2 cellular contexts compared by ENCODE assay signal in the genomic region with DNA sequence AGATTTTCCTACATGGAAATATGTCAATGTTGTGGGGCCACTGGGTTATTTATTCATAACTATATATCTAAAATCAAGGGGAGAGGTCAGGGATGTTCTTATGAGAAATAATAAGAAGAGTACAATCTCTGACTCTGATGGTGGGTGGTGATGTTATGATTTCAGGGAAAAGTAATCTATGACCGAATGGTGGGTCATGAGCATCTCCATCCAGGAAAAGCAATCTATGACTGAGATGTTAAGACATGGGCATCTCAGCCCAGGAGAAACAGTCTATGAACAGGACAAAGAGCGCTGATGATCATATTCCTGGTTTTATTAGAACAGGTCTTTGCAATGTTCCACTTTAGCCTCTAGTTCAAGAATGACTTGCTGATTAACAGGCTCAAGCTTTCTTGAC.
A peak's percentile ranks its signal among the peaks of the same experiment; 100 is the strongest.
TF ChIP-seq lines count a peak whose summit lies in the region.

No MANE protein-coding gene starts in this region.

TF ChIP-seq in IMR-90, 13 proteins besides CTCF, POLR2A, EP300 and RAD21:
- no peak for TF ChIP-seq RCOR1 (IDR thresholded peaks at IDR 0.05; ENCODE audit: insufficient replicate concordance, low read length)
- TF ChIP-seq NFE2L2 (IDR thresholded peaks at IDR 0.05; ENCODE audit: low read depth, low read length) = no peak
- TF ChIP-seq RFX5 (IDR thresholded peaks at IDR 0.05; ENCODE audit: low read depth, low read length) = no peak
- no peak for TF ChIP-seq ELK1 (IDR thresholded peaks at IDR 0.05; ENCODE audit: borderline replicate concordance, low read depth, low read length)
- no peak for TF ChIP-seq CHD1 (IDR thresholded peaks at IDR 0.05; ENCODE audit: low read depth, low read length)
- TF ChIP-seq FOS (IDR thresholded peaks at IDR 0.05; ENCODE audit: low read depth, low read length) = no peak
- TF ChIP-seq SMC3 (IDR thresholded peaks at IDR 0.05; ENCODE audit: low read depth, low read length) = no peak

TF ChIP-seq in K562, 482 proteins besides CTCF, POLR2A, EP300 and RAD21:
- TF ChIP-seq ZNF445 (CRISPR knock-in tag; IDR thresholded peaks at IDR 0.05; ENCODE audit: low read depth) = no peak
- no peak for TF ChIP-seq TAL1 (IDR thresholded peaks at IDR 0.05)
- peak in 1 of 2 experiments; percentile 61; a peak in 1 of 4 replicates for TF ChIP-seq ZMIZ1 (IDR thresholded peaks at IDR 0.05; ENCODE audit: low read depth in 2 of 2, low read length in 2 of 2)
- TF ChIP-seq ZBTB5 (IDR thresholded peaks at IDR 0.05) = no peak
- no peak for TF ChIP-seq ZFP30 (CRISPR knock-in tag; IDR thresholded peaks at IDR 0.05; ENCODE audit: borderline replicate concordance)
- TF ChIP-seq SRSF9 (IDR thresholded peaks at IDR 0.05; ENCODE audit: borderline replicate concordance, low read depth, low read length) = no peak
- no peak for TF ChIP-seq ZNF507 (tag; conservative IDR thresholded peaks at IDR 0.05)
- TF ChIP-seq HSF4 (CRISPR knock-in tag; IDR thresholded peaks at IDR 0.05; ENCODE audit: borderline replicate concordance) = no peak
- TF ChIP-seq, protein P1, sequence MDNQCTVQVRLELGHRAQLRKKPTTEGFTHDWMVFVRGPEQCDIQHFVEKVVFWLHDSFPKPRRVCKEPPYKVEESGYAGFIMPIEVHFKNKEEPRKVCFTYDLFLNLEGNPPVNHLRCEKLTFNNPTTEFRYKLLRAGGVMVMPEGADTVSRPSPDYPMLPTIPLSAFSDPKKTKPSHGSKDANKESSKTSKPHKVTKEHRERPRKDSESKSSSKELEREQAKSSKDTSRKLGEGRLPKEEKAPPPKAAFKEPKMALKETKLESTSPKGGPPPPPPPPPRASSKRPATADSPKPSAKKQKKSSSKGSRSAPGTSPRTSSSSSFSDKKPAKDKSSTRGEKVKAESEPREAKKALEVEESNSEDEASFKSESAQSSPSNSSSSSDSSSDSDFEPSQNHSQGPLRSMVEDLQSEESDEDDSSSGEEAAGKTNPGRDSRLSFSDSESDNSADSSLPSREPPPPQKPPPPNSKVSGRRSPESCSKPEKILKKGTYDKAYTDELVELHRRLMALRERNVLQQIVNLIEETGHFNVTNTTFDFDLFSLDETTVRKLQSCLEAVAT (IDR thresholded peaks at IDR 0.05) = peak in 1 of 2 experiments; percentile 89; a peak in 2 of 4 replicates
- TF ChIP-seq ZBTB17 (CRISPR knock-in tag; IDR thresholded peaks at IDR 0.05) = peak; percentile 92
